In genomic region chr15:64381000-64381751, GRCh38 we compare ENCODE assay signal across 1 cellular context.
TF ChIP-seq lines count a peak whose summit lies in the region.

Gene PCLAF, minus strand, starts transcription at chr15:64381441. Its CDS starts 70 bp downstream, at chr15:64381371.

TF ChIP-seq in K562, 482 proteins besides CTCF, POLR2A, EP300 and RAD21 (continued from another document):
- peak in 1 of 3 experiments; percentile 13 for TF ChIP-seq YY1 (IDR thresholded peaks at IDR 0.05; ENCODE audit: borderline replicate concordance in 1 of 3, control insufficient read depth in 1 of 3, extremely low read depth in 1 of 3, insufficient read depth in 3 of 3, insufficient read length in 1 of 3, insufficient replicate concordance in 2 of 3, low read depth in 1 of 3, low read length in 2 of 3)
- no peak for TF ChIP-seq TFE3 (CRISPR knock-in tag; IDR thresholded peaks at IDR 0.05)
- TF ChIP-seq CEBPB (tag; IDR thresholded peaks at IDR 0.05): no peak
- TF ChIP-seq MCM5 (IDR thresholded peaks at IDR 0.05; ENCODE audit: low read depth): no peak
- no peak for TF ChIP-seq ZNF121 (CRISPR knock-in tag; conservative IDR thresholded peaks at IDR 0.05)
- no peak for TF ChIP-seq GATA2 (CRISPR knock-in tag; IDR thresholded peaks at IDR 0.05)
- TF ChIP-seq ZFP36 (IDR thresholded peaks at IDR 0.05; ENCODE audit: low read depth, low read length, partially characterized antibody): no peak
- TF ChIP-seq, protein P1, sequence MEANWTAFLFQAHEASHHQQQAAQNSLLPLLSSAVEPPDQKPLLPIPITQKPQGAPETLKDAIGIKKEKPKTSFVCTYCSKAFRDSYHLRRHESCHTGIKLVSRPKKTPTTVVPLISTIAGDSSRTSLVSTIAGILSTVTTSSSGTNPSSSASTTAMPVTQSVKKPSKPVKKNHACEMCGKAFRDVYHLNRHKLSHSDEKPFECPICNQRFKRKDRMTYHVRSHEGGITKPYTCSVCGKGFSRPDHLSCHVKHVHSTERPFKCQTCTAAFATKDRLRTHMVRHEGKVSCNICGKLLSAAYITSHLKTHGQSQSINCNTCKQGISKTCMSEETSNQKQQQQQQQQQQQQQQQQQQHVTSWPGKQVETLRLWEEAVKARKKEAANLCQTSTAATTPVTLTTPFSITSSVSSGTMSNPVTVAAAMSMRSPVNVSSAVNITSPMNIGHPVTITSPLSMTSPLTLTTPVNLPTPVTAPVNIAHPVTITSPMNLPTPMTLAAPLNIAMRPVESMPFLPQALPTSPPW (CRISPR knock-in tag; IDR thresholded peaks at IDR 0.05): peak; percentile 68
- TF ChIP-seq, protein P2, sequence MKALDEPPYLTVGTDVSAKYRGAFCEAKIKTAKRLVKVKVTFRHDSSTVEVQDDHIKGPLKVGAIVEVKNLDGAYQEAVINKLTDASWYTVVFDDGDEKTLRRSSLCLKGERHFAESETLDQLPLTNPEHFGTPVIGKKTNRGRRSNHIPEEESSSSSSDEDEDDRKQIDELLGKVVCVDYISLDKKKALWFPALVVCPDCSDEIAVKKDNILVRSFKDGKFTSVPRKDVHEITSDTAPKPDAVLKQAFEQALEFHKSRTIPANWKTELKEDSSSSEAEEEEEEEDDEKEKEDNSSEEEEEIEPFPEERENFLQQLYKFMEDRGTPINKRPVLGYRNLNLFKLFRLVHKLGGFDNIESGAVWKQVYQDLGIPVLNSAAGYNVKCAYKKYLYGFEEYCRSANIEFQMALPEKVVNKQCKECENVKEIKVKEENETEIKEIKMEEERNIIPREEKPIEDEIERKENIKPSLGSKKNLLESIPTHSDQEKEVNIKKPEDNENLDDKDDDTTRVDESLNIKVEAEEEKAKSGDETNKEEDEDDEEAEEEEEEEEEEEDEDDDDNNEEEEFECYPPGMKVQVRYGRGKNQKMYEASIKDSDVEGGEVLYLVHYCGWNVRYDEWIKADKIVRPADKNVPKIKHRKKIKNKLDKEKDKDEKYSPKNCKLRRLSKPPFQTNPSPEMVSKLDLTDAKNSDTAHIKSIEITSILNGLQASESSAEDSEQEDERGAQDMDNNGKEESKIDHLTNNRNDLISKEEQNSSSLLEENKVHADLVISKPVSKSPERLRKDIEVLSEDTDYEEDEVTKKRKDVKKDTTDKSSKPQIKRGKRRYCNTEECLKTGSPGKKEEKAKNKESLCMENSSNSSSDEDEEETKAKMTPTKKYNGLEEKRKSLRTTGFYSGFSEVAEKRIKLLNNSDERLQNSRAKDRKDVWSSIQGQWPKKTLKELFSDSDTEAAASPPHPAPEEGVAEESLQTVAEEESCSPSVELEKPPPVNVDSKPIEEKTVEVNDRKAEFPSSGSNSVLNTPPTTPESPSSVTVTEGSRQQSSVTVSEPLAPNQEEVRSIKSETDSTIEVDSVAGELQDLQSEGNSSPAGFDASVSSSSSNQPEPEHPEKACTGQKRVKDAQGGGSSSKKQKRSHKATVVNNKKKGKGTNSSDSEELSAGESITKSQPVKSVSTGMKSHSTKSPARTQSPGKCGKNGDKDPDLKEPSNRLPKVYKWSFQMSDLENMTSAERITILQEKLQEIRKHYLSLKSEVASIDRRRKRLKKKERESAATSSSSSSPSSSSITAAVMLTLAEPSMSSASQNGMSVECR (CRISPR knock-in tag; IDR thresholded peaks at IDR 0.05): no peak
- TF ChIP-seq, protein P3, sequence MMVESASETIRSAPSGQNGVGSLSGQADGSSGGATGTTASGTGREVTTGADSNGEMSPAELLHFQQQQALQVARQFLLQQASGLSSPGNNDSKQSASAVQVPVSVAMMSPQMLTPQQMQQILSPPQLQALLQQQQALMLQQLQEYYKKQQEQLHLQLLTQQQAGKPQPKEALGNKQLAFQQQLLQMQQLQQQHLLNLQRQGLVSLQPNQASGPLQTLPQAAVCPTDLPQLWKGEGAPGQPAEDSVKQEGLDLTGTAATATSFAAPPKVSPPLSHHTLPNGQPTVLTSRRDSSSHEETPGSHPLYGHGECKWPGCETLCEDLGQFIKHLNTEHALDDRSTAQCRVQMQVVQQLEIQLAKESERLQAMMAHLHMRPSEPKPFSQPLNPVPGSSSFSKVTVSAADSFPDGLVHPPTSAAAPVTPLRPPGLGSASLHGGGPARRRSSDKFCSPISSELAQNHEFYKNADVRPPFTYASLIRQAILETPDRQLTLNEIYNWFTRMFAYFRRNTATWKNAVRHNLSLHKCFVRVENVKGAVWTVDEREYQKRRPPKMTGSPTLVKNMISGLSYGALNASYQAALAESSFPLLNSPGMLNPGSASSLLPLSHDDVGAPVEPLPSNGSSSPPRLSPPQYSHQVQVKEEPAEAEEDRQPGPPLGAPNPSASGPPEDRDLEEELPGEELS (CRISPR knock-in tag; IDR thresholded peaks at IDR 0.05; ENCODE audit: borderline replicate concordance): no peak
- no peak for TF ChIP-seq BRD9 (IDR thresholded peaks at IDR 0.05; ENCODE audit: low read depth, partially characterized antibody)
- TF ChIP-seq ZNF239 (CRISPR knock-in tag; IDR thresholded peaks at IDR 0.05): no peak
- no peak for TF ChIP-seq ILF3 (IDR thresholded peaks at IDR 0.05; ENCODE audit: borderline replicate concordance)
- peak; percentile 72; the same call in 1 of the 2 replicates for TF ChIP-seq NFRKB (IDR thresholded peaks at IDR 0.05; ENCODE audit: low read depth)
- no peak for TF ChIP-seq ZBTB8A (IDR thresholded peaks at IDR 0.05; ENCODE audit: partially characterized antibody)
- no peak for TF ChIP-seq BHLHE40 (IDR thresholded peaks at IDR 0.05; ENCODE audit: low read length)
- no peak for TF ChIP-seq RBM14 (IDR thresholded peaks at IDR 0.05; ENCODE audit: borderline replicate concordance, insufficient read depth, low read depth, low read length)
- TF ChIP-seq, protein P4, sequence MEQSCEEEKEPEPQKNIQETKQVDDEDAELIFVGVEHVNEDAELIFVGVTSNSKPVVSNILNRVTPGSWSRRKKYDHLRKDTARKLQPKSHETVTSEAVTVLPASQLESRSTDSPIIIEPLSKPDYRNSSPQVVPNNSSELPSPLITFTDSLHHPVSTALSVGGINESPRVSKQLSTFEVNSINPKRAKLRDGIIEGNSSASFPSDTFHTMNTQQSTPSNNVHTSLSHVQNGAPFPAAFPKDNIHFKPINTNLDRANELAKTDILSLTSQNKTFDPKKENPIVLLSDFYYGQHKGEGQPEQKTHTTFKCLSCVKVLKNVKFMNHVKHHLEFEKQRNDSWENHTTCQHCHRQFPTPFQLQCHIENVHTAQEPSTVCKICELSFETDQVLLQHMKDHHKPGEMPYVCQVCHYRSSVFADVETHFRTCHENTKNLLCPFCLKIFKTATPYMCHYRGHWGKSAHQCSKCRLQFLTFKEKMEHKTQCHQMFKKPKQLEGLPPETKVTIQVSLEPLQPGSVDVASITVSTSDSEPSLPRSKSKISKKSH (CRISPR knock-in tag; IDR thresholded peaks at IDR 0.05): no peak
- TF ChIP-seq ZNF655 (CRISPR knock-in tag; IDR thresholded peaks at IDR 0.05): no peak
- no peak for TF ChIP-seq CHCHD3 (CRISPR knock-in tag; IDR thresholded peaks at IDR 0.05)
- TF ChIP-seq ZNF253 (CRISPR knock-in tag; conservative IDR thresholded peaks at IDR 0.05): no peak
- TF ChIP-seq NR2F6 (CRISPR knock-in tag; IDR thresholded peaks at IDR 0.05): no peak
- TF ChIP-seq ZNF696 (CRISPR knock-in tag; conservative IDR thresholded peaks at IDR 0.05): no peak
- no peak for TF ChIP-seq BMI1 (IDR thresholded peaks at IDR 0.05; ENCODE audit: low read length)
- no peak for TF ChIP-seq SMAD3 (CRISPR knock-in tag; conservative IDR thresholded peaks at IDR 0.05)
- 0 out of 2 replicates have a peak, but pooled peaks have one; percentile 13 for TF ChIP-seq KLF13 (tag; IDR thresholded peaks at IDR 0.05; ENCODE audit: borderline replicate concordance, low read depth)
- TF ChIP-seq ZKSCAN3 (CRISPR knock-in tag; IDR thresholded peaks at IDR 0.05): no peak
- TF ChIP-seq COPS2 (conservative IDR thresholded peaks at IDR 0.05): no peak
TF ChIP-seq in K562: peak in this region for 105.
